ENCODE assay signal across 9 cellular contexts in the genomic region with DNA sequence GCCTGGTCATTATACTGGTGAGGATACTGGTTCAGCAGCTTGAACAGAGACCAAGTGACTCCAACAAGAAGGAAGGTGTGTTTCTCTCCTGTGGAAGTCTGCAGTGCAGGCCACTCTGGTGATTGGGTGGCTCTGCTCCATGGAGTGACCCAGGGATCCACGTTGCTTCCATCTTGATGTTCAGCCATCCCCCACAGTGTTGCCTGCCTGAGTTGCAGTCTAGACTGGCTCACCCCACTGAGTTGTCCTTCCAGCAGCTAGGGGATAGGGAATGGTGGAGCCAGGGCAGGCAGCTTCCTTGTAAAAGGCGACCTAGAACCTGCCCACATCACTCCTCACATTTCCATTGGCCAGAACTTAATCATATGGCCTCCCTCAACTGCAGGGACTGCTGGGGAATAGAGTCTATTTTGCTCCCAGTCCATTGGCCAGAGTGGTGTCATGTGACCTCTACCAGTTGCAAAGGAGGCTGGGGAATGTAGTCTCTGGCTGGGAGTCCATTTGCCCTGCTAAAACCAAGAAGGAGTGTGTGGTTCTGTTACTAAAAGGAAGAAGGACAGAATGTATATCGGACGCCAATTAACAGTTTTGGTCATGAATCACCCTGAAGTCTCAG. TPM values are rescaled to one million over a fixed set of nuclear protein-coding genes. Genes with fewer than 3 reads are reported as not detected.
DNase-seq lines count a peak whose midpoint lies in the region; ATAC-seq and TF ChIP-seq lines count a peak whose summit lies in the region.
"Had no signal": no experiment of that assay in that cellular context is flagged by ENCODE, and none has a peak within 500 bp of the region (broad histone marks: within the 10 kb centered on the region; RNA-seq: fewer than 3 reads in every experiment).

No MANE protein-coding gene starts in this region.

- ATAC-seq in GM18502 (IDR thresholded peaks at IDR 0.05; ENCODE audit: poor library complexity, unreplicated experiment) (no peak), upper lobe of left lung (ENCODE audit: low FRiP score in 2 of 2) (no peak)

- H3K79me2 ChIP-seq in smooth muscle cell (ENCODE audit: low read depth), result no peaks in the 10 kb centered on the region

- peak; percentile 55 for DNase-seq in BE2C
- DNase-seq in GM19240 (ENCODE audit: insufficient read length, low spot score), result peak; percentile 38
- peak; percentile 40 for DNase-seq in RPMI7951 (ENCODE audit: low read depth)
- DNase-seq in fibroblast of pulmonary artery (ENCODE audit: low read depth), result peak; percentile 44
- no peak for DNase-seq in cortex of kidney (lab: John Stamatoyannopoulos, UW)
- no peak for DNase-seq in upper lobe of left lung
- no peak for DNase-seq in smooth muscle cell (lab: John Stamatoyannopoulos, UW; ENCODE audit: unreplicated experiment)

- H3K9ac ChIP-seq in smooth muscle cell (ENCODE audit: low read depth), result no peak overlapping the region

- H3K4me1 ChIP-seq in BE2C (no peaks in the 10 kb centered on the region), upper lobe of left lung (no peaks in the 10 kb centered on the region), smooth muscle cell (ENCODE audit: low read depth) (no peaks in the 10 kb centered on the region)

- no peak overlapping the region for H2AFZ ChIP-seq in smooth muscle cell (ENCODE audit: low read depth)

- no peak overlapping the region for H3K4me2 ChIP-seq in smooth muscle cell

- H3K36me3 ChIP-seq in BE2C, result no peaks in the 10 kb centered on the region
- H3K36me3 ChIP-seq in upper lobe of left lung, result peaks cover 6 to 75% (median 52%) of the 10 kb centered on the region in 4 donors
- no peaks in the 10 kb centered on the region for H3K36me3 ChIP-seq in smooth muscle cell (ENCODE audit: low read depth)

- WGBS in upper lobe of left lung, 2 donors, result 93 to 94% methylated on average over 4 of the region's 4 CpGs
- 89% methylated on average over 4 of the region's 4 CpGs for WGBS in smooth muscle cell (ENCODE audit: low lambda C conversion rate)

- TF ChIP-seq POLR2A in upper lobe of left lung (IDR thresholded peaks at IDR 0.05), result no peak

- no peaks in the 10 kb centered on the region for H3F3A ChIP-seq in smooth muscle cell (ENCODE audit: low read depth)

- H3K9me3 ChIP-seq in BE2C, result no peaks in the 10 kb centered on the region
- no peaks in the 10 kb centered on the region for H3K9me3 ChIP-seq in upper lobe of left lung
- no peaks in the 10 kb centered on the region for H3K9me3 ChIP-seq in smooth muscle cell (replicated peaks; ENCODE audit: low read depth)

- TF ChIP-seq EP300 in upper lobe of left lung (IDR thresholded peaks at IDR 0.05), result no peak

- H3K4me3 ChIP-seq in BE2C (ENCODE audit: low read depth, low read length), result no peak overlapping the region
- H3K4me3 ChIP-seq in fibroblast of pulmonary artery (replicated peaks; ENCODE audit: low read depth, low read length), result no peak overlapping the region
- no peak overlapping the region for H3K4me3 ChIP-seq in upper lobe of left lung
- H3K4me3 ChIP-seq in smooth muscle cell, result no peak overlapping the region

- H3K27ac ChIP-seq in upper lobe of left lung, result no peak overlapping the region
- H3K27ac ChIP-seq in smooth muscle cell (ENCODE audit: low read depth), result no peak overlapping the region
- H3K27ac ChIP-seq: epithelial cell of prostate had no signal

- H3K27me3 ChIP-seq in BE2C (no peaks in the 10 kb centered on the region), upper lobe of left lung (no peaks in the 10 kb centered on the region), smooth muscle cell (ENCODE audit: low read depth) (no peaks in the 10 kb centered on the region)

- no peaks in the 10 kb centered on the region for H4K20me1 ChIP-seq in smooth muscle cell (ENCODE audit: low read depth)

- TF ChIP-seq CTCF in BE2C (IDR thresholded peaks at IDR 0.05; ENCODE audit: low read depth, low read length), result no peak
- TF ChIP-seq CTCF in fibroblast of pulmonary artery (IDR thresholded peaks at IDR 0.05; ENCODE audit: low read length, missing control alignments), result no peak
- TF ChIP-seq CTCF in upper lobe of left lung (IDR thresholded peaks at IDR 0.05), result no peak
- TF ChIP-seq CTCF in smooth muscle cell (IDR thresholded peaks at IDR 0.05; ENCODE audit: borderline replicate concordance, insufficient read depth, poor library complexity, severe bottlenecking), result no peak

RNA-seq across cellular contexts. Expression of a gene that starts 8.0 kb away (rescaled TPM):
- polyA plus RNA-seq in BE2C (2012; ENCODE audit: insufficient read depth, insufficient read length, low read depth), result 1.9 TPM
- total RNA-seq in RPMI7951 (2014; rRNA removed; shearing (Covaris generic)), result 11.7 TPM in 2 replicates
- total RNA-seq in upper lobe of left lung, result 10 to 100 TPM; 17.4 to 44.0 (median 35.4) TPM
- total RNA-seq in smooth muscle cell, result 15.5 and 18.3 TPM in 2 replicates
- polyA plus RNA-seq in smooth muscle cell, result 14.5 and 19.6 TPM in 2 replicates

RNA-seq across cellular contexts. Expression of a gene that starts 57.5 kb away (rescaled TPM):
- 1,288 TPM for polyA plus RNA-seq in BE2C (2012; ENCODE audit: insufficient read depth, insufficient read length, low read depth)
- 110 and 112 TPM in 2 replicates for total RNA-seq in RPMI7951 (2014; rRNA removed; shearing (Covaris generic))
- total RNA-seq in upper lobe of left lung (100 to 1,000 TPM; 129 to 256 (median 220) TPM), smooth muscle cell (165 TPM in 2 replicates)
- polyA plus RNA-seq in smooth muscle cell, result 206 and 231 TPM in 2 replicates

Comparison
In these comparisons a context has a peak if more than half of its experiments do, and no peak if none do; other contexts are left out.
1. DNase-seq: peak in BE2C (single experiment), GM19240 (single experiment), RPMI7951 (single experiment) and fibroblast of pulmonary artery (single experiment); none in cortex of kidney (single experiment), upper lobe of left lung (0 of 2) and smooth muscle cell (single experiment).